In genomic region chr12:129676411-129676810, GRCh38 we compare ENCODE assay signal across 25 cellular contexts.
DNase-seq lines count a peak whose midpoint lies in the region; ATAC-seq, FAIRE-seq and TF ChIP-seq lines count a peak whose summit lies in the region.
"Had no signal": no experiment of that assay in that cellular context is flagged by ENCODE, and none has a peak within 500 bp of the region (broad histone marks: within the 10 kb centered on the region; RNA-seq: fewer than 3 reads in every experiment).

No MANE protein-coding gene starts in this region.

- DNase-seq in SK-MEL-5 (ENCODE audit: low read depth, low spot score) (peak; percentile 43), frontal cortex (ENCODE audit: low spot score in 2 of 2) (no peak), midbrain (lab: John Stamatoyannopoulos, UW) (peak; percentile 36), putamen (ENCODE audit: low spot score) (peak; percentile 70), left ventricle myocardium inferior (no peak)
- DNase-seq: CD8-positive, alpha-beta memory T cell; DMS 273 treated with DMSO at 0.1 percent for 48 hours; DMS79; GF-D8; GM23248; H7; Karpas-422; NCI-H1092; NCI-H1436; NCI-H187; NCI-H524; NCI-H748 treated with DMSO at 0.1 percent for 48 hours; SIG-M5 had no signal

- H3K36me3 ChIP-seq in left ventricle myocardium inferior: no peaks in the 10 kb centered on the region

- ATAC-seq in HG02623 (IDR thresholded peaks at IDR 0.05; ENCODE audit: unreplicated experiment) (no peak), HG03139 (IDR thresholded peaks at IDR 0.05; ENCODE audit: unreplicated experiment) (no peak), HG02852 (IDR thresholded peaks at IDR 0.05; ENCODE audit: unreplicated experiment) (no peak)
- ATAC-seq: A549, SK-N-SH treated with all-trans-retinoic acid at 6 μM for 48 hours had no signal

- no peaks in the 10 kb centered on the region for H3K27me3 ChIP-seq in left ventricle myocardium inferior (ENCODE audit: low read depth)

- in situ Hi-C loops in SK-MEL-5 (cut with HindIII; ENCODE audit: low pct_unique_long_range_greater_than_20kb, low sequenced_read_pairs): no loop called here

- peaks cover 38% of the 10 kb centered on the region for H3K9me3 ChIP-seq in left ventricle myocardium inferior (replicated peaks)
- H3K9me3 ChIP-seq: A549 had no signal

- TF ChIP-seq CTCF in left ventricle myocardium inferior (IDR thresholded peaks at IDR 0.05; ENCODE audit: borderline replicate concordance): no peak

- H3K4me3 ChIP-seq in left ventricle myocardium inferior: no peak overlapping the region
- H3K4me3 ChIP-seq: A549, GM23248 had no signal

- intact Hi-C loops in left ventricle myocardium inferior (cut with micrococcal nuclease): no loop called here

- no peaks in the 10 kb centered on the region for H3K4me1 ChIP-seq in left ventricle myocardium inferior
- H3K4me1 ChIP-seq: A549 had no signal

- peak; percentile 66 for FAIRE-seq in frontal cortex (lab: Jason Lieb, UNC)
- FAIRE-seq: A549, GM18507, RCC 7860 had no signal

- no peak overlapping the region for H3K27ac ChIP-seq in left ventricle myocardium inferior (replicated peaks)
- H3K27ac ChIP-seq: A549, GM23248 had no signal

Comparison
In these comparisons a context has a peak if more than half of its experiments do, and no peak if none do; other contexts are left out.
1. DNase-seq: peak in SK-MEL-5 (single experiment), midbrain (single experiment) and putamen (single experiment); none in frontal cortex (0 of 2) and left ventricle myocardium inferior (single experiment).